13 cellular contexts compared by ENCODE assay signal in the genomic region with DNA sequence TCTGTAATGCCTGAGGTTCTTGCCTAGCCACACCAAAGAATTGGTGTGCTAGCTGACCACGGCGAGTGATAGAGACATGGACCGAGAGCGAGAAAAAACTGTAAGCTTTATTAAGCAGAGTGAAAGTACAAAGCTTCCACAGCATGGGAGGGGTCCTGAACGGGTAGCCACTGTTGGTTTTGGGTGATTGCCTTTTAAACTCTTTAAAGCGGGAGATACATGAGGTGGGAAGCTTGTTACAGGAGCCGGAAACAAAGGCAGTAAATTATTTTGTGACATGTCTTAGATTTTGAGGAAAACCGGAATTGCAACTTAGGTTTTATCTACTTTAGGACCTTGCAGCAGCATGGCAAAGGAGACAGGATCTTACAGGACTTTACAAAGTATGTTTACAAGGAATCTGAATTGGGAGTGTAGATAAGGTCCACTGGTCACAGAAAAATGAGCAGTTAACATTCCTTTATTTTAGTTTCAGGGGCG.
DNase-seq lines count a peak whose midpoint lies in the region; ATAC-seq, FAIRE-seq and TF ChIP-seq lines count a peak whose summit lies in the region.
"Had no signal": no experiment of that assay in that cellular context is flagged by ENCODE, and none has a peak within 500 bp of the region (broad histone marks: within the 10 kb centered on the region; RNA-seq: fewer than 3 reads in every experiment).

No MANE protein-coding gene starts in this region.

- TF ChIP-seq CTCF in PC-9 (conservative IDR thresholded peaks at IDR 0.05) (no peak), fibroblast of villous mesenchyme (IDR thresholded peaks at IDR 0.05; ENCODE audit: insufficient read depth, low read depth, low read length) (no peak), retinal pigment epithelial cell (conservative IDR thresholded peaks at IDR 0.05; ENCODE audit: low read depth, low read length) (no peak)

- H3K4me1 ChIP-seq in PC-9 (replicated peaks; ENCODE audit: insufficient read depth) = peaks cover 29% of the 10 kb centered on the region
- H3K4me1 ChIP-seq: esophagus muscularis mucosa had no signal

- no TSS peak for BruUV-seq in PC-9 (replicated peaks; lab: Mats Ljungman, UMichigan)

- no peak for ATAC-seq in HG03520 (IDR thresholded peaks at IDR 0.05; ENCODE audit: unreplicated experiment)
- no peak for ATAC-seq in GM21381 (IDR thresholded peaks at IDR 0.05; ENCODE audit: unreplicated experiment)
- ATAC-seq: naive thymus-derived CD4-positive, alpha-beta T cell had no signal

- CTCF ChIA-PET in PC-9 (lab: Charles Lee) = interaction anchor here (0.5 kb wide), 1 partner anchor 17 kb away, joined by 8 read pairs; no protein-coding TSS in a partner anchor

- POLR2A ChIA-PET in PC-9 (lab: Charles Lee; ENCODE audit: unreplicated experiment) = no interaction called here

- no peaks in the 10 kb centered on the region for H3K27me3 ChIP-seq in PC-9 (ENCODE audit: insufficient read depth, low read depth)
- H3K27me3 ChIP-seq: esophagus muscularis mucosa had no signal

- peak overlapping the region; percentile 51 for H3K27ac ChIP-seq in PC-9
- H3K27ac ChIP-seq: esophagus muscularis mucosa, HL-60 had no signal

- no peaks in the 10 kb centered on the region for H3K9me2 ChIP-seq in PC-9 (ENCODE audit: insufficient read depth)

- no peak for DNase-seq in GM18507 (ENCODE audit: extremely low spot score, insufficient read length, low read depth)
- peak; percentile 29 to 49 for DNase-seq in PC-9
- DNase-seq in fibroblast of villous mesenchyme (ENCODE audit: low read depth) = peak; percentile 64
- DNase-seq in retinal pigment epithelial cell (ENCODE audit: low read depth) = no peak
- no peak for DNase-seq in T1000 (lab: John Stamatoyannopoulos, UW)
- DNase-seq in superior temporal gyrus (ENCODE audit: extremely low spot score) = no peak
- DNase-seq: naive thymus-derived CD4-positive, alpha-beta T cell; NCI-H2227 treated with DMSO at 0.1 percent for 48 hours had no signal

- no peaks in the 10 kb centered on the region for H3K9me3 ChIP-seq in PC-9 (ENCODE audit: insufficient read depth, low read depth)
- H3K9me3 ChIP-seq: esophagus muscularis mucosa had no signal

- H3K4me3 ChIP-seq in PC-9 (peak overlapping the region; percentile 40; the same call in 1 of the 2 replicates), fibroblast of villous mesenchyme (ENCODE audit: low read depth, low read length) (peak overlapping the region; percentile 54), retinal pigment epithelial cell (ENCODE audit: low read length) (peak overlapping the region; percentile 4)

- peak overlapping the region; percentile 52 for H3K4me2 ChIP-seq in PC-9

- intact Hi-C loops in PC-9 (cut with micrococcal nuclease; ENCODE audit: unreplicated experiment) = loop anchor here (5.0 kb wide), 1 partner anchor 232 kb away; no protein-coding TSS in a partner anchor

- H2AFZ ChIP-seq in PC-9 = 0 out of 2 replicates have a peak overlapping the region, but pooled peaks have one; percentile 58

- H3K36me3 ChIP-seq in PC-9 (ENCODE audit: low read depth) = no peaks in the 10 kb centered on the region
- H3K36me3 ChIP-seq: esophagus muscularis mucosa had no signal

- no peaks in the 10 kb centered on the region for H3K79me2 ChIP-seq in PC-9 (ENCODE audit: low read depth)

- FAIRE-seq in GM18507 (lab: Jason Lieb, UNC) = peak; percentile 38
- FAIRE-seq: G401.6 had no signal

- H3F3A ChIP-seq in PC-9 (ENCODE audit: insufficient read depth, low read depth) = peaks cover 13% of the 10 kb centered on the region; the same call in 1 of the 2 replicates

- H4K20me1 ChIP-seq in PC-9 (ENCODE audit: insufficient read depth) = no peaks in the 10 kb centered on the region

Comparison
In these comparisons a context has a peak if more than half of its experiments do, and no peak if none do; other contexts are left out.
1. DNase-seq: peak in PC-9 (2 of 2) and fibroblast of villous mesenchyme (single experiment); none in GM18507 (single experiment), retinal pigment epithelial cell (single experiment), T1000 (single experiment) and superior temporal gyrus (single experiment).
2. H3K4me3 ChIP-seq: peak in every context shown above with its lines; median percentile 54 in fibroblast of villous mesenchyme; 40 in PC-9; 4 in retinal pigment epithelial cell.